In the genomic region with DNA sequence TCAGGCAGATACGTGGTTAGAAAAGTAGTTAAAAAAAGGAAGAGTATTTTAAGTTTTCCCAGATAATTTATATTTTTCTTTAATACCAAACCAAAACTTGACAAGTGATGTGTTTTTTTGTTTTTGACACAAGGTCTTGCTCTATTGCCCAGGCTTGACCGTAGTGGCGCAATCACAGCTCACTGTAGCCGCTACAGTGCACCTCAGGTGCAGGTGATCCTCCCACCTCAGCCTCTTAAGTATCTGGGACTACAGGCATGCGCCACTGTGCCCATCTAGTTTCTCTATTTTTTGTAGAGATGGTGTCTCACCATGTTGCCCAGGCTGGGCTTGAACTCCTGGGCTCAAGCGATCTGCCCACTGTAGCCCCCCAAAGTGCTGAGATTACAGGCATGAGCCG, we compare ENCODE assay signal across 17 cellular contexts.
DNase-seq lines count a peak whose midpoint lies in the region; ATAC-seq and TF ChIP-seq lines count a peak whose summit lies in the region.
"Had no signal": no experiment of that assay in that cellular context is flagged by ENCODE, and none has a peak within 500 bp of the region (broad histone marks: within the 10 kb centered on the region; RNA-seq: fewer than 3 reads in every experiment).

No MANE protein-coding gene starts in this region.

- no peak overlapping the region for H3K23ac ChIP-seq in IMR-90 (ENCODE audit: low read depth, low read length)
- no peak overlapping the region for H3K23ac ChIP-seq in trophoblast cell (ENCODE audit: low read length)

- H4K5ac ChIP-seq in IMR-90 (ENCODE audit: low read depth, low read length) = no peak overlapping the region

- H3K36me3 ChIP-seq in IMR-90 (ENCODE audit: control insufficient read depth, insufficient read depth, low read length) (peaks cover 6% of the 10 kb centered on the region), trophoblast cell (ENCODE audit: control insufficient read depth in 1 of 2, insufficient read depth in 2 of 2, low read length in 2 of 2) (peaks cover 0 to 1% of the 10 kb centered on the region in 2 experiments)
- H3K36me3 ChIP-seq: BE2C had no signal

- no peak overlapping the region for H3K18ac ChIP-seq in IMR-90 (ENCODE audit: low read depth, low read length)
- no peak overlapping the region for H3K18ac ChIP-seq in trophoblast cell (ENCODE audit: low read length)

- H2BK12ac ChIP-seq in trophoblast cell (ENCODE audit: low read length) = peak overlapping the region; percentile 22

- H3K4me2 ChIP-seq in IMR-90 (ENCODE audit: low read depth, low read length) (no peak overlapping the region), trophoblast cell (ENCODE audit: low read length) (no peak overlapping the region)
- H3K4me2 ChIP-seq: BLaER1 had no signal

- peaks cover 4% of the 10 kb centered on the region; the same call in 1 of the 2 replicates for H4K20me1 ChIP-seq in IMR-90 (ENCODE audit: insufficient read depth, low read length)

- H3K14ac ChIP-seq in IMR-90 (replicated peaks; ENCODE audit: low read depth, low read length) (no peak overlapping the region), trophoblast cell (ENCODE audit: low read length) (no peak overlapping the region)

- no peak overlapping the region for H2BK15ac ChIP-seq in IMR-90 (ENCODE audit: low read depth, low read length)

- peaks cover 16 to 38% of the 10 kb centered on the region in 2 experiments for H3K79me1 ChIP-seq in IMR-90 (ENCODE audit: low read depth in 1 of 2, low read length in 2 of 2)
- no peaks in the 10 kb centered on the region for H3K79me1 ChIP-seq in trophoblast cell (ENCODE audit: low read length)

- H2BK20ac ChIP-seq in IMR-90 (ENCODE audit: low read depth, low read length) = no peak overlapping the region

- no peaks in the 10 kb centered on the region for H3K27me3 Mint-ChIP-seq in WTC11 (ENCODE audit: low read depth)
- H3K27me3 Mint-ChIP-seq in CD14-positive monocyte (ENCODE audit: low read depth in 3 of 3) = no peaks in the 10 kb centered on the region
- H3K27me3 Mint-ChIP-seq: CD4-positive, alpha-beta T cell had no signal

- no peak overlapping the region for H2AFZ ChIP-seq in IMR-90 (replicated peaks; ENCODE audit: low read length, poor library complexity)
- H2AFZ ChIP-seq in trophoblast cell (ENCODE audit: insufficient read depth, low read length, poor library complexity) = no peak overlapping the region

- H3K27ac Mint-ChIP-seq in WTC11 (no peak overlapping the region), CD14-positive monocyte (no peak overlapping the region)
- H3K27ac Mint-ChIP-seq: CD4-positive, alpha-beta T cell; CD8-positive, alpha-beta T cell had no signal

- H3K4me1 Mint-ChIP-seq in WTC11 = peaks cover 7% of the 10 kb centered on the region
- no peaks in the 10 kb centered on the region for H3K4me1 Mint-ChIP-seq in CD14-positive monocyte

- no peak overlapping the region for H3K4ac ChIP-seq in IMR-90 (ENCODE audit: low read depth, low read length)
- no peak overlapping the region for H3K4ac ChIP-seq in trophoblast cell (ENCODE audit: low read depth, low read length)

- H3K79me2 ChIP-seq in trophoblast cell (ENCODE audit: control insufficient read depth, insufficient read depth, low read length, poor library complexity) = no peaks in the 10 kb centered on the region

- H2BK5ac ChIP-seq in IMR-90 (ENCODE audit: low read depth, low read length, poor library complexity, severe bottlenecking) (no peak overlapping the region), trophoblast cell (ENCODE audit: low read depth, low read length, poor library complexity) (no peak overlapping the region)

- no peak for TF ChIP-seq POLR2A in IMR-90 (IDR thresholded peaks at IDR 0.05; ENCODE audit: low read depth, low read length)

- H3K9me1 ChIP-seq in IMR-90 (ENCODE audit: insufficient read depth, low read length) = peaks cover 13% of the 10 kb centered on the region

- no peak overlapping the region for H3K4me3 ChIP-seq in IMR-90 (ENCODE audit: insufficient read depth, low read depth, low read length)
- no peak overlapping the region for H3K4me3 ChIP-seq in trophoblast cell (ENCODE audit: low read depth, low read length)
- H3K4me3 ChIP-seq: BLaER1 had no signal

- no peak overlapping the region for H3K27ac ChIP-seq in IMR-90 (ENCODE audit: insufficient read depth, low read length)
- H3K27ac ChIP-seq in trophoblast cell (ENCODE audit: low read depth, low read length) = no peak overlapping the region
- H3K27ac ChIP-seq: BLaER1 had no signal

- H4K91ac ChIP-seq in IMR-90 (ENCODE audit: insufficient read depth, low read depth, low read length) (no peak overlapping the region), trophoblast cell (ENCODE audit: low read depth, low read length) (no peak overlapping the region)

- no TSS peak for BruUV-seq in IMR-90 (replicated peaks; lab: Mats Ljungman, UMichigan)

- H3K56ac ChIP-seq in IMR-90 (ENCODE audit: extremely low read depth, insufficient read depth, low read length) = no peak overlapping the region

- H3K36me3 Mint-ChIP-seq in WTC11 (peaks cover 5% of the 10 kb centered on the region), CD14-positive monocyte (peaks cover 56 to 75% of the 10 kb centered on the region in 2 donors)

- H3K9ac ChIP-seq in IMR-90 (ENCODE audit: low read depth, low read length) (no peak overlapping the region), trophoblast cell (ENCODE audit: low read length) (no peak overlapping the region)
- H3K9ac ChIP-seq: BLaER1 had no signal

- H4K8ac ChIP-seq in IMR-90 (ENCODE audit: low read depth in 2 of 2, low read length in 2 of 2) (no peak overlapping the region), trophoblast cell (ENCODE audit: low read depth, low read length) (no peak overlapping the region)

- TF ChIP-seq RAD21 in IMR-90 (IDR thresholded peaks at IDR 0.05; ENCODE audit: low read length) = no peak

- dilution Hi-C loops in IMR-90 (cut with HindIII; ENCODE audit: low sequenced_read_pairs, unreplicated experiment) = no loop called here

- H2AK5ac ChIP-seq in IMR-90 (ENCODE audit: low read depth, low read length) (no peak overlapping the region), trophoblast cell (ENCODE audit: low read length) (no peak overlapping the region)

- no peaks in the 10 kb centered on the region for H3K9me3 Mint-ChIP-seq in WTC11
- H3K9me3 Mint-ChIP-seq in CD14-positive monocyte = no peaks in the 10 kb centered on the region
- H3K9me3 Mint-ChIP-seq: CD4-positive, alpha-beta T cell; CD8-positive, alpha-beta T cell had no signal

- POLR2A ChIA-PET in IMR-90 (lab: Charles Lee; ENCODE audit: unreplicated experiment) = no interaction called here
- POLR2A ChIA-PET in WTC11 (lab: Charles Lee) = no interaction called here

- peaks cover 5% of the 10 kb centered on the region; the same call in 1 of the 2 replicates for H3K4me1 ChIP-seq in IMR-90 (ENCODE audit: control insufficient read depth, insufficient read depth, low read length)
- H3K4me1 ChIP-seq in trophoblast cell (ENCODE audit: control insufficient read depth in 1 of 2, insufficient read depth in 2 of 2, low read length in 2 of 2) = no peaks in the 10 kb centered on the region
- H3K4me1 ChIP-seq: BE2C, BLaER1, Caco-2 had no signal

- H4K12ac ChIP-seq in trophoblast cell (ENCODE audit: low read depth, low read length) = no peak overlapping the region

- in situ Hi-C loops in IMR-90 (cut with MboI; ENCODE audit: low sequenced_read_pairs) = no loop called here

- ATAC-seq in IMR-90 (ENCODE audit: low read depth) = no peak
- no peak for ATAC-seq in WTC11
- ATAC-seq: CD8-positive, alpha-beta T cell had no signal

- no peaks in the 10 kb centered on the region for H3K9me3 ChIP-seq in IMR-90 (ENCODE audit: control insufficient read depth, insufficient read depth, low read length)
- no peaks in the 10 kb centered on the region for H3K9me3 ChIP-seq in trophoblast cell (ENCODE audit: insufficient read depth, low read depth, low read length)
- H3K9me3 ChIP-seq: BE2C, BLaER1, Caco-2 had no signal

- no peak overlapping the region for H2AK9ac ChIP-seq in IMR-90 (replicated peaks; ENCODE audit: low read depth, low read length, poor library complexity)

- DNase-seq in IMR-90 = no peak
- no peak for DNase-seq in WTC11 (ENCODE audit: low spot score)
- DNase-seq in trophoblast cell = no peak
- no peak for DNase-seq in CD14-positive monocyte (ENCODE audit: low spot score)
- no peak for DNase-seq in NCI-H774 (lab: John Stamatoyannopoulos, UW)
- no peak for DNase-seq in ureter (ENCODE audit: low spot score)
- DNase-seq: 8988T; ACHN; BE2C; C1 segment of cervical spinal cord; Caco-2; Calu3; CD4-positive, alpha-beta T cell; CD8-positive, alpha-beta T cell; DMS79 treated with DMSO at 0.1 percent for 48 hours; GF-D8 had no signal

- CTCF ChIA-PET in IMR-90 (lab: Yijun Ruan, JAX) (no interaction called here), WTC11 (lab: Charles Lee) (no interaction called here)

- H3K27me3 ChIP-seq in IMR-90 (ENCODE audit: control insufficient read depth, insufficient read depth, low read length) (no peaks in the 10 kb centered on the region), trophoblast cell (ENCODE audit: insufficient read depth, low read length) (no peaks in the 10 kb centered on the region)
- H3K27me3 ChIP-seq: BE2C, BLaER1 had no signal

- H3K4me3 Mint-ChIP-seq in WTC11 (no peak overlapping the region), CD14-positive monocyte (no peak overlapping the region)
- H3K4me3 Mint-ChIP-seq: CD4-positive, alpha-beta T cell; CD8-positive, alpha-beta T cell had no signal

- no peak for TF ChIP-seq CTCF in IMR-90 (conservative IDR thresholded peaks at IDR 0.05; ENCODE audit: low read depth, low read length)
- no peak for TF ChIP-seq CTCF in WTC11 (IDR thresholded peaks at IDR 0.05)
- no peak for TF ChIP-seq CTCF in CD14-positive monocyte (IDR thresholded peaks at IDR 0.05)

- H2BK120ac ChIP-seq in IMR-90 (ENCODE audit: low read depth, low read length) = no peak overlapping the region
- peak overlapping the region; percentile 22 for H2BK120ac ChIP-seq in trophoblast cell (ENCODE audit: insufficient read depth, low read length, poor library complexity)

- intact Hi-C loops in IMR-90 (cut with micrococcal nuclease) (no loop called here), CD14-positive monocyte (cut with micrococcal nuclease) (no loop called here)

- whole genome bisulfite sequencing in IMR-90 (ENCODE audit: extremely low coverage in 2 of 2, insufficient read length in 1 of 2), 2 experiments = no CpG with 5 or more reads among the region's 7 CpGs
- no CpG with 5 or more reads among the region's 7 CpGs for WGBS in trophoblast cell (ENCODE audit: extremely low coverage, insufficient coverage, insufficient read length)

TF ChIP-seq in IMR-90, 13 proteins besides CTCF, POLR2A, EP300 and RAD21:
- TF ChIP-seq RCOR1 (IDR thresholded peaks at IDR 0.05; ENCODE audit: insufficient replicate concordance, low read length) = no peak
- 0 out of 2 replicates have a peak, but pooled peaks have one; percentile 6 for TF ChIP-seq CEBPB (IDR thresholded peaks at IDR 0.05; ENCODE audit: low read depth, low read length)

TF ChIP-seq in WTC11, 78 proteins besides CTCF, POLR2A, EP300 and RAD21:
- 0 out of 2 replicates have a peak, but pooled peaks have one; percentile 51 for TF ChIP-seq ZNF121 (CRISPR knock-in tag; IDR thresholded peaks at IDR 0.05)
- TF ChIP-seq IRF2 (CRISPR knock-in tag; IDR thresholded peaks at IDR 0.05; ENCODE audit: borderline replicate concordance, low read depth) = no peak
